Comparison of ENCODE assay signal across 1 cellular context in genomic region chr14:102931580-102932285, GRCh38.
TF ChIP-seq lines count a peak whose summit lies in the region.

No MANE protein-coding gene starts in this region.

TF ChIP-seq in H1, 55 proteins besides CTCF, POLR2A, EP300 and RAD21:
- TF ChIP-seq SP2 (IDR thresholded peaks at IDR 0.05; ENCODE audit: low read length) (no peak), POLR2AphosphoS5 (IDR thresholded peaks at IDR 0.05; ENCODE audit: low read depth, low read length) (0 out of 2 replicates have a peak, but pooled peaks have one; percentile 24)
